1 cellular context compared by ENCODE assay signal in genomic region chr19:2950286-2951124, GRCh38.
TF ChIP-seq lines count a peak whose summit lies in the region.

No MANE protein-coding gene starts in this region.

TF ChIP-seq in SK-N-SH, 30 proteins besides CTCF, POLR2A, EP300 and RAD21 (continued from another document):
- TF ChIP-seq PBX3 (IDR thresholded peaks at IDR 0.05) = peak; percentile 95
- peak; percentile 97 for TF ChIP-seq POLR2AphosphoS5 (IDR thresholded peaks at IDR 0.05; ENCODE audit: low read depth, low read length)
- peak; percentile 88 for TF ChIP-seq TAF1 (IDR thresholded peaks at IDR 0.05; ENCODE audit: borderline replicate concordance, low read depth, low read length)
- TF ChIP-seq RXRA (IDR thresholded peaks at IDR 0.05; ENCODE audit: borderline replicate concordance, low read depth) = no peak
- peak; percentile 99 for TF ChIP-seq GABPA (IDR thresholded peaks at IDR 0.05; ENCODE audit: low read depth)
- TF ChIP-seq USF1 (IDR thresholded peaks at IDR 0.05; ENCODE audit: borderline replicate concordance, low read depth) = no peak
- peak; percentile 33; the same call in 1 of the 2 replicates for TF ChIP-seq MAX (IDR thresholded peaks at IDR 0.05; ENCODE audit: low read depth)
- no peak for TF ChIP-seq TEAD4 (IDR thresholded peaks at IDR 0.05; ENCODE audit: borderline replicate concordance, insufficient read depth)
- TF ChIP-seq EZH2phosphoT487 (IDR thresholded peaks at IDR 0.05; ENCODE audit: borderline replicate concordance, low read depth) = no peak
- TF ChIP-seq IRF3 (IDR thresholded peaks at IDR 0.05; ENCODE audit: low read depth, low read length) = no peak; the same call in 1 of the 2 replicates
- TF ChIP-seq RCOR1 (IDR thresholded peaks at IDR 0.05; ENCODE audit: low read length) = no peak
- no peak; the same call in 1 of the 2 replicates for TF ChIP-seq MXI1 (IDR thresholded peaks at IDR 0.05; ENCODE audit: low read depth, low read length)
TF ChIP-seq in SK-N-SH: peak in this region for 12.
